Comparison of ENCODE assay signal across 29 cellular contexts in genomic region chr11:95708681-95709080, GRCh38.
"Had no signal": no experiment of that assay in that cellular context is flagged by ENCODE, and none has a peak within 500 bp of the region (broad histone marks: within the 10 kb centered on the region; RNA-seq: fewer than 3 reads in every experiment).

No MANE protein-coding gene starts in this region.

- FAIRE-seq: colon, endometrium, endothelial cell of umbilical vein had no signal

- H3K36me3 Mint-ChIP-seq: activated naive CD8-positive, alpha-beta T cell had no signal

- DNase-seq: activated CD4-positive, alpha-beta T cell treated with anti-CD3 and anti-CD28 coated beads for 36 hours; activated CD4-positive, alpha-beta T cell treated with anti-CD3 and anti-CD28 coated beads, Interleukin-2, amount 50 U/mL, for 1 hour; activated CD4-positive, alpha-beta T cell treated with anti-CD3 and anti-CD28 coated beads, Interleukin-2, amount 50 U/mL, for 48 hours; activated CD4-positive, CD25-positive, alpha-beta regulatory T cell; activated CD4-positive, CD25-positive, alpha-beta regulatory T cell treated with anti-CD3 and anti-CD28 coated beads, Interleukin-2, amount 50 U/mL, for 72 hours; activated CD8-positive, alpha-beta memory T cell treated with anti-CD3 and anti-CD28 coated beads for 24 hours; activated CD8-positive, alpha-beta T cell treated with anti-CD3 and anti-CD28 coated beads for 36 hours; activated effector memory CD4-positive, alpha-beta T cell treated with Interleukin-2 at 50 U/mL for 16 hours; activated gamma-delta T cell treated with Interleukin-2 at 50 U/mL for 16 hours; activated naive CD4-positive, alpha-beta T cell treated with anti-CD3 and anti-CD28 coated beads, Interleukin-2, amount 50 U/mL, for 16 hours; activated naive CD4-positive, alpha-beta T cell treated with Interleukin-2 at 50 U/mL for 16 hours; activated T-cell treated with anti-CD3 and anti-CD28 coated beads, Interleukin-2, amount 50 U/mL, for 4 hours; adrenal gland; amygdala; aorta; body of pancreas; caudate nucleus; effector CD8-positive, alpha-beta T cell; esophagus squamous epithelium; foreskin melanocyte; heart right ventricle; T-helper 2 cell had no signal

- H3K27me3 Mint-ChIP-seq: activated CD4-positive, alpha-beta T cell treated with anti-CD3 and anti-CD28 coated beads for 36 hours; activated naive CD8-positive, alpha-beta T cell; activated T-helper 17 cell treated with anti-CD3 and anti-CD28 coated beads, Interleukin-2, amount 50 U/mL, for 72 hours had no signal

- H3K36me3 ChIP-seq: adrenal gland, esophagus squamous epithelium, gastroesophageal sphincter, heart right ventricle had no signal

- H3K9me3 Mint-ChIP-seq: activated CD8-positive, alpha-beta T cell treated with anti-CD3 and anti-CD28 coated beads for 36 hours; activated T-cell treated with anti-CD3 and anti-CD28 coated beads, Interleukin-2, amount 50 U/mL, for 4 hours; activated T-helper 17 cell treated with anti-CD3 and anti-CD28 coated beads, Interleukin-2, amount 50 U/mL, for 72 hours had no signal

- ATAC-seq: activated CD4-positive, alpha-beta T cell treated with anti-CD3 and anti-CD28 coated beads for 36 hours; activated CD8-positive, alpha-beta T cell treated with anti-CD3 and anti-CD28 coated beads for 36 hours; activated T-cell treated with anti-CD3 and anti-CD28 coated beads, Interleukin-2, amount 50 U/mL, for 4 hours; activated T-helper 17 cell treated with anti-CD3 and anti-CD28 coated beads, Interleukin-2, amount 50 U/mL, for 72 hours; body of pancreas; gastroesophageal sphincter; heart right ventricle had no signal

- H3K27me3 ChIP-seq: adrenal gland, body of pancreas, esophagus squamous epithelium, gastroesophageal sphincter had no signal

- H3K27ac ChIP-seq: adrenal gland, body of pancreas, epithelial cell of prostate, esophagus squamous epithelium, gastroesophageal sphincter, heart right ventricle had no signal

- H3K9me3 ChIP-seq: adrenal gland, body of pancreas, esophagus squamous epithelium, gastroesophageal sphincter, heart right ventricle had no signal

- H3K4me3 ChIP-seq: adrenal gland, body of pancreas, esophagus squamous epithelium, gastroesophageal sphincter, heart right ventricle had no signal

- H3K27ac Mint-ChIP-seq: activated CD4-positive, alpha-beta T cell treated with anti-CD3 and anti-CD28 coated beads for 36 hours; activated CD8-positive, alpha-beta T cell treated with anti-CD3 and anti-CD28 coated beads for 36 hours; activated naive CD8-positive, alpha-beta T cell; activated T-helper 17 cell treated with anti-CD3 and anti-CD28 coated beads, Interleukin-2, amount 50 U/mL, for 72 hours had no signal

- H3K4me3 Mint-ChIP-seq: activated CD4-positive, alpha-beta T cell treated with anti-CD3 and anti-CD28 coated beads for 36 hours; activated CD8-positive, alpha-beta T cell treated with anti-CD3 and anti-CD28 coated beads for 36 hours; activated naive CD8-positive, alpha-beta T cell; activated T-cell treated with anti-CD3 and anti-CD28 coated beads, Interleukin-2, amount 50 U/mL, for 4 hours; activated T-helper 17 cell treated with anti-CD3 and anti-CD28 coated beads, Interleukin-2, amount 50 U/mL, for 72 hours had no signal
